In the genomic region with DNA sequence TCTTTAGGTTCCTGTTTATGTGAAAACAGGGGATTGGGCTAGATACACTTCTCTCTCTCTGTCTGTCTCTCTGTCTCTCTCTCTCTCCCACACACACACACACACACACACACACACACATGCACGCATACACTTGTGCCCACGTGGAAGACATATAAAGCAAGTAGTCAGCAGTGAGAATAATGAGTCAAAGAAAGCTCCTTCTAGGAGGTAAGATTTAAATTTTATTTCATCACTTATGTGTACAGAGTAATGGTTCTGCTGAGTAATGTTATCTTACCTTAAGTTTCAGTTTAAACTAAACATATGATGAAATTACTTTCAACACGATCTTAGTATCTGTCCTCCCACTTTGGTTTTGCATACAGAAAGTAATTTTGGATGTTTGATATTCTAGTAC, we compare ENCODE assay signal across 19 cellular contexts.
A peak's percentile ranks its signal among the peaks of the same experiment; 100 is the strongest.
DNase-seq lines count a peak whose midpoint lies in the region; ATAC-seq and TF ChIP-seq lines count a peak whose summit lies in the region.
"Had no signal": no experiment of that assay in that cellular context is flagged by ENCODE, and none has a peak within 500 bp of the region (broad histone marks: within the 10 kb centered on the region; RNA-seq: fewer than 3 reads in every experiment).

No MANE protein-coding gene starts in this region.

- intact Hi-C loops in MCF 10A (cut with micrococcal nuclease), result loop anchor here (2.0 to 10.0 kb wide), 3 partner anchors 89 to 231 kb away; no protein-coding TSS in a partner anchor
- intact Hi-C loops in breast epithelium (cut with DNase I; ENCODE audit: low total_unique reads), result no loop called here

- H3K4me3 ChIP-seq in breast epithelium (no peak overlapping the region), choroid plexus epithelial cell (ENCODE audit: low read depth, low read length) (no peak overlapping the region)

- no peaks in the 10 kb centered on the region for H3K36me3 ChIP-seq in breast epithelium

- no peaks in the 10 kb centered on the region for H3K9me3 ChIP-seq in breast epithelium

- TF ChIP-seq POLR2A in breast epithelium (IDR thresholded peaks at IDR 0.05), result no peak

- H3K27ac Mint-ChIP-seq in MCF 10A (ENCODE audit: low read depth, unreplicated experiment), result no peak overlapping the region
- H3K27ac Mint-ChIP-seq: B cell had no signal

- CTCF ChIA-PET in MCF 10A (lab: Yijun Ruan, JAX), result interaction anchor here (0.6 kb wide), 1 partner anchor 324 kb away, joined by 3 read pairs; no protein-coding TSS in a partner anchor

- H3K9me3 Mint-ChIP-seq in MCF 10A (ENCODE audit: unreplicated experiment), result no peaks in the 10 kb centered on the region

- peaks cover 0 to 33% of the 10 kb centered on the region in 2 donors for H3K27me3 ChIP-seq in breast epithelium

- H3K4me1 ChIP-seq in breast epithelium, result no peaks in the 10 kb centered on the region

- peaks cover 11% of the 10 kb centered on the region for H3K4me1 Mint-ChIP-seq in MCF 10A (ENCODE audit: insufficient read depth, unreplicated experiment)
- H3K4me1 Mint-ChIP-seq: B cell had no signal

- POLR2A ChIA-PET in MCF 10A (lab: Yijun Ruan, JAX), result interaction anchor here (0.7 to 1.6 kb wide), 5 partner anchors 17 to 182 kb away, joined by 3 to 12 read pairs (median 3); no protein-coding TSS in a partner anchor

- DNase-seq in MCF 10A (ENCODE audit: unreplicated experiment) (peak; percentile 56), breast epithelium (ENCODE audit: low spot score in 2 of 2) (no peak), choroid plexus epithelial cell (ENCODE audit: low read depth) (peak; percentile 68), iris pigment epithelial cell (ENCODE audit: low read depth) (peak; percentile 72), GDM1 (lab: John Stamatoyannopoulos, UW) (no peak), AG08396 (ENCODE audit: low spot score) (no peak), mucosa of gallbladder (ENCODE audit: low spot score) (no peak)
- DNase-seq: DMS79 treated with DMSO at 0.1 percent for 48 hours, H7, IMR-90, NCI-H1417 treated with DMSO at 0.1 percent for 48 hours, NCI-H187 treated with DMSO at 0.1 percent for 48 hours, NCI-H446, NCI-H69, SHP77 had no signal

- no peak for ATAC-seq in HG02970 (IDR thresholded peaks at IDR 0.05; ENCODE audit: low FRiP score, unreplicated experiment)
- ATAC-seq: SK-N-SH treated with all-trans-retinoic acid at 6 μM for 48 hours had no signal

- H3K27ac ChIP-seq in breast epithelium, result no peak overlapping the region
- H3K27ac ChIP-seq: 22Rv1 had no signal

- H3K36me3 Mint-ChIP-seq in MCF 10A (ENCODE audit: insufficient read depth, unreplicated experiment), result peaks cover 6% of the 10 kb centered on the region

- TF ChIP-seq CTCF in MCF 10A (IDR thresholded peaks at IDR 0.05; ENCODE audit: unreplicated experiment), result no peak
- TF ChIP-seq CTCF in breast epithelium (IDR thresholded peaks at IDR 0.05), result no peak
- TF ChIP-seq CTCF in choroid plexus epithelial cell (conservative IDR thresholded peaks at IDR 0.05; ENCODE audit: low read depth, low read length), result no peak

- H3K27me3 Mint-ChIP-seq in MCF 10A (ENCODE audit: insufficient read depth, unreplicated experiment), result peaks cover 57% of the 10 kb centered on the region
- H3K27me3 Mint-ChIP-seq: B cell had no signal

- BruUV-seq in MCF 10A (replicated peaks; lab: Mats Ljungman, UMichigan), result no TSS peak

- no peak overlapping the region for H3K4me3 Mint-ChIP-seq in MCF 10A (ENCODE audit: unreplicated experiment)
- H3K4me3 Mint-ChIP-seq: B cell had no signal

Comparison
In these comparisons a context has a peak if more than half of its experiments do, and no peak if none do; other contexts are left out.
1. DNase-seq: peak in MCF 10A (single experiment), choroid plexus epithelial cell (single experiment) and iris pigment epithelial cell (single experiment); none in breast epithelium (0 of 2), GDM1 (single experiment), AG08396 (single experiment) and mucosa of gallbladder (single experiment).